In genomic region chr19:10975374-10976036, GRCh38 we compare ENCODE assay signal across 9 cellular contexts. TPM values are rescaled to one million over a fixed set of nuclear protein-coding genes. Genes with fewer than 3 reads are reported as not detected.
A peak's percentile ranks its signal among the peaks of the same experiment; 100 is the strongest.
DNase-seq lines count a peak whose midpoint lies in the region; ATAC-seq, FAIRE-seq and TF ChIP-seq lines count a peak whose summit lies in the region.
"Had no signal": no experiment of that assay in that cellular context is flagged by ENCODE, and none has a peak within 500 bp of the region (broad histone marks: within the 10 kb centered on the region; RNA-seq: fewer than 3 reads in every experiment).

No MANE protein-coding gene starts in this region.

- no peak for TF ChIP-seq POLR2A in lower leg skin (IDR thresholded peaks at IDR 0.05)

- peak; percentile 80 for DNase-seq in AG08395 (ENCODE audit: low spot score)
- peak in 1 of 2 donors; percentile 84 for DNase-seq in cardiac muscle cell (ENCODE audit: low read depth in 1 of 2, low spot score in 1 of 2)
- DNase-seq in pancreas: no peak
- no peak for DNase-seq in CD4-positive, alpha-beta T cell
- DNase-seq in lower leg skin (ENCODE audit: low spot score in 2 of 2): no peak
- DNase-seq in hippocampal formation (lab: John Stamatoyannopoulos, UW): no peak
- DNase-seq: NCI-H526 treated with DMSO at 0.1 percent for 48 hours had no signal

- H3K27ac ChIP-seq in SU-DHL-6 (ENCODE audit: low read depth, low read length) (peak overlapping the region; percentile 99), cardiac muscle cell (peak overlapping the region; percentile 69), pancreas (no peak overlapping the region)
- H3K27ac ChIP-seq in CD4-positive, alpha-beta T cell (ENCODE audit: low read depth, low read length): no peak overlapping the region

- H3K27me3 ChIP-seq in SU-DHL-6 (ENCODE audit: low read length): no peaks in the 10 kb centered on the region
- no peaks in the 10 kb centered on the region for H3K27me3 ChIP-seq in cardiac muscle cell
- no peaks in the 10 kb centered on the region for H3K27me3 ChIP-seq in pancreas
- H3K27me3 ChIP-seq in CD4-positive, alpha-beta T cell (ENCODE audit: control insufficient read depth, insufficient read depth, low read length): no peaks in the 10 kb centered on the region

- no peaks in the 10 kb centered on the region; the same call in 1 of the 2 replicates for H4K20me1 ChIP-seq in SU-DHL-6 (ENCODE audit: low read depth, low read length)

- H3K4me1 Mint-ChIP-seq in CD4-positive, alpha-beta T cell (ENCODE audit: low read depth): peaks cover 39% of the 10 kb centered on the region

- peaks cover 93% of the 10 kb centered on the region for H3K79me2 ChIP-seq in SU-DHL-6 (ENCODE audit: insufficient read depth, low read length)

- H3K27me3 Mint-ChIP-seq in CD4-positive, alpha-beta T cell: no peaks in the 10 kb centered on the region

- intact Hi-C loops in pancreas (cut with DNase I): no loop called here
- intact Hi-C loops in CD4-positive, alpha-beta T cell (cut with DNase I, micrococcal nuclease): no loop called here
- intact Hi-C loops in lower leg skin (cut with DNase I; ENCODE audit: low total_unique reads): no loop called here

- H3K36me3 ChIP-seq in SU-DHL-6 (ENCODE audit: low read length) (0 out of 2 replicates have a peak, but pooled peaks cover 2% of the 10 kb centered on the region), cardiac muscle cell (no peaks in the 10 kb centered on the region), pancreas (no peaks in the 10 kb centered on the region)

- no peak for TF ChIP-seq CTCF in SU-DHL-6 (IDR thresholded peaks at IDR 0.05; ENCODE audit: insufficient read depth, low read length, poor library complexity, severe bottlenecking)
- TF ChIP-seq CTCF in cardiac muscle cell (IDR thresholded peaks at IDR 0.05; ENCODE audit: low read depth, low read length): no peak
- TF ChIP-seq CTCF in pancreas (IDR thresholded peaks at IDR 0.05): no peak
- TF ChIP-seq CTCF in CD4-positive, alpha-beta T cell (IDR thresholded peaks at IDR 0.05): no peak
- TF ChIP-seq CTCF in lower leg skin (IDR thresholded peaks at IDR 0.05): no peak

- H3K4me1 ChIP-seq in cardiac muscle cell (ENCODE audit: low read depth): peaks cover 4% of the 10 kb centered on the region
- H3K4me1 ChIP-seq in pancreas: peaks cover 0 to 11% (median 5%) of the 10 kb centered on the region in 3 donors

- no peak for FAIRE-seq in pancreas (lab: Jason Lieb, UNC)

- POLR2A ChIA-PET in CD4-positive, alpha-beta T cell (lab: Charles Lee): no interaction called here

- peak overlapping the region; percentile 33 for H3K9ac ChIP-seq in SU-DHL-6 (ENCODE audit: low read length)

- H3K4me3 ChIP-seq in SU-DHL-6 (ENCODE audit: insufficient read depth, low read length, poor library complexity, severe bottlenecking) (no peak overlapping the region), cardiac muscle cell (no peak overlapping the region), pancreas (no peak overlapping the region), lower leg skin (ENCODE audit: low read depth, poor library complexity, severe bottlenecking) (no peak overlapping the region)

- H3K27ac Mint-ChIP-seq in CD4-positive, alpha-beta T cell: no peak overlapping the region

- 75 to 79% methylated on average over 15 of the region's 15 CpGs for whole genome bisulfite sequencing in pancreas, 2 donors
- WGBS in lower leg skin, 2 donors: 58 to 60% methylated on average over 15 of the region's 15 CpGs

- peak overlapping the region; percentile 54 for H3K4me2 ChIP-seq in SU-DHL-6 (ENCODE audit: low read depth, low read length, poor library complexity, severe bottlenecking)

- H3F3A ChIP-seq in SU-DHL-6 (ENCODE audit: insufficient read depth): peaks cover 86% of the 10 kb centered on the region

- H3K9me2 ChIP-seq in SU-DHL-6 (replicated peaks; ENCODE audit: insufficient read depth, low read length): no peaks in the 10 kb centered on the region

- no peak overlapping the region for H3K4me3 Mint-ChIP-seq in CD4-positive, alpha-beta T cell

- no peak overlapping the region for H2AFZ ChIP-seq in SU-DHL-6 (ENCODE audit: low read depth, low read length, severe bottlenecking)

- H3K9me3 Mint-ChIP-seq in CD4-positive, alpha-beta T cell: no peaks in the 10 kb centered on the region

- no peaks in the 10 kb centered on the region for H3K36me3 Mint-ChIP-seq in CD4-positive, alpha-beta T cell (ENCODE audit: low read depth)

- H3K9me3 ChIP-seq in SU-DHL-6 (ENCODE audit: insufficient read depth, low read length) (no peaks in the 10 kb centered on the region), cardiac muscle cell (ENCODE audit: low read depth) (no peaks in the 10 kb centered on the region), pancreas (no peaks in the 10 kb centered on the region)
- no peaks in the 10 kb centered on the region for H3K9me3 ChIP-seq in CD4-positive, alpha-beta T cell (ENCODE audit: control insufficient read depth, low read length)

- ATAC-seq in pancreas (peak; percentile 26 to 65 (median 42)), GM21786 (IDR thresholded peaks at IDR 0.05; ENCODE audit: unreplicated experiment) (no peak)
- no peak for ATAC-seq in CD4-positive, alpha-beta T cell (ENCODE audit: poor library complexity)

- CTCF ChIA-PET in CD4-positive, alpha-beta T cell (lab: Charles Lee): interaction anchor here (0.6 to 1.0 kb wide), 3 partner anchors 14 to 33 kb away, joined by 3 to 4 read pairs (median 4); no protein-coding TSS in a partner anchor

RNA-seq across cellular contexts. Expression of gene SMARCA4, which starts 14.7 kb away (rescaled TPM):
- total RNA-seq in cardiac muscle cell (135 and 212 TPM in 2 replicates), pancreas (10 to 100 TPM; 28.7 to 53.0 (median 38.1) TPM), lower leg skin (100 to 1,000 TPM in 1 of 4 donors, 10 to 100 TPM in 3; 78.4 to 115 (median 81.7) TPM)
- polyA plus RNA-seq in cardiac muscle cell (178 and 181 TPM in 2 replicates), pancreas (10 to 100 TPM; 69.4 to 77.8 TPM)
- 10 to 100 TPM; 69.6 to 74.5 TPM for total RNA-seq in CD4-positive, alpha-beta T cell

RNA-seq across cellular contexts. Expression of gene TIMM29, which starts 46.9 kb away (rescaled TPM):
- 52.2 and 54.5 TPM in 2 replicates for total RNA-seq in cardiac muscle cell
- polyA plus RNA-seq in cardiac muscle cell: 31.3 and 41.7 TPM in 2 replicates
- total RNA-seq in pancreas: 10 to 100 TPM in 5 of 6 donors, 1 to 10 TPM in 1; 7.9 to 11.6 (median 10.3) TPM
- 1 to 10 TPM; 7.8 to 9.8 TPM for polyA plus RNA-seq in pancreas
- 10 to 100 TPM; 22.6 to 24.8 TPM for total RNA-seq in CD4-positive, alpha-beta T cell
- 10 to 100 TPM; 39.6 to 53.2 (median 49.8) TPM for total RNA-seq in lower leg skin

RNA-seq across cellular contexts. Expression of gene YIPF2, which starts 47.1 kb away (rescaled TPM):
- 67.2 and 69.9 TPM in 2 replicates for total RNA-seq in cardiac muscle cell
- 32.9 and 38.9 TPM in 2 replicates for polyA plus RNA-seq in cardiac muscle cell
- 10 to 100 TPM; 41.4 to 67.9 (median 47.3) TPM for total RNA-seq in pancreas
- polyA plus RNA-seq in pancreas: 10 to 100 TPM; 58.0 to 66.0 TPM
- total RNA-seq in CD4-positive, alpha-beta T cell: 10 to 100 TPM; 21.1 to 21.7 TPM
- 10 to 100 TPM; 38.4 to 55.3 (median 47.8) TPM for total RNA-seq in lower leg skin

Comparison
In these comparisons a context has a peak if more than half of its experiments do, and no peak if none do; other contexts are left out.
1. H3K27ac ChIP-seq: peak in SU-DHL-6 (single experiment) and cardiac muscle cell (single experiment); none in pancreas (0 of 4) and CD4-positive, alpha-beta T cell (single experiment).
2. ATAC-seq: peak in pancreas (4 of 4); none in CD4-positive, alpha-beta T cell (single experiment) and GM21786 (single experiment).